8 cellular contexts compared by ENCODE assay signal in genomic region chr1:59570524-59570923, GRCh38.
DNase-seq lines count a peak whose midpoint lies in the region; ATAC-seq and TF ChIP-seq lines count a peak whose summit lies in the region.

No MANE protein-coding gene starts in this region.

- H3K27me3 Mint-ChIP-seq in activated naive CD8-positive, alpha-beta T cell treated with anti-CD3 and anti-CD28 coated beads, Interleukin-2, amount 50 U/mL, for 24 hours, result peaks cover 2% of the 10 kb centered on the region
- peaks cover 17% of the 10 kb centered on the region for H3K27me3 Mint-ChIP-seq in stimulated activated naive CD8-positive, alpha-beta T cell treated with anti-CD3 and anti-CD28 coated beads, Interleukin-15, amount 100 ng/mL, for 72 hours
- no peaks in the 10 kb centered on the region for H3K27me3 Mint-ChIP-seq in progenitor cell of endocrine pancreas

- no peak overlapping the region for H3K18ac ChIP-seq in neuronal stem cell (ENCODE audit: low read length)

- peaks cover 3 to 4% of the 10 kb centered on the region in 2 donors for H3K9me3 ChIP-seq in neuronal stem cell (replicated peaks in 1 of 2; ENCODE audit: control insufficient read depth in 2 of 2, insufficient read depth in 1 of 2, low read depth in 1 of 2, low read length in 2 of 2)

- H3K27ac ChIP-seq in neuronal stem cell (replicated peaks; ENCODE audit: low read length), result no peak overlapping the region

- H2AK5ac ChIP-seq in neuronal stem cell (ENCODE audit: low read depth, low read length), result no peak overlapping the region

- peak overlapping the region; percentile 10 for H3K4me3 Mint-ChIP-seq in activated naive CD8-positive, alpha-beta T cell treated with anti-CD3 and anti-CD28 coated beads, Interleukin-2, amount 50 U/mL, for 24 hours
- H3K4me3 Mint-ChIP-seq in stimulated activated naive CD8-positive, alpha-beta T cell treated with anti-CD3 and anti-CD28 coated beads, Interleukin-15, amount 100 ng/mL, for 72 hours, result no peak overlapping the region
- H3K4me3 Mint-ChIP-seq in progenitor cell of endocrine pancreas (ENCODE audit: low read depth), result no peak overlapping the region

- no peak overlapping the region for H3K23ac ChIP-seq in neuronal stem cell (ENCODE audit: low read depth, low read length, poor library complexity)

- DNase-seq in NCI-H510A (lab: John Stamatoyannopoulos, UW), result peak; percentile 9
- peak; percentile 8 for DNase-seq in activated naive CD8-positive, alpha-beta T cell treated with anti-CD3 and anti-CD28 coated beads, Interleukin-2, amount 50 U/mL, for 24 hours
- DNase-seq in stimulated activated naive CD8-positive, alpha-beta T cell treated with anti-CD3 and anti-CD28 coated beads, Interleukin-15, amount 100 ng/mL, for 72 hours, result peak; percentile 11 to 33
- no peak for DNase-seq in neuronal stem cell (ENCODE audit: low spot score)
- no peak for DNase-seq in progenitor cell of endocrine pancreas (ENCODE audit: low spot score, unreplicated experiment)
- no peak for DNase-seq in NCI-H524 (lab: John Stamatoyannopoulos, UW)

- no peak overlapping the region for H3K27ac Mint-ChIP-seq in activated naive CD8-positive, alpha-beta T cell treated with anti-CD3 and anti-CD28 coated beads, Interleukin-2, amount 50 U/mL, for 24 hours
- peak overlapping the region in 1 of 2 donors; percentile 23 for H3K27ac Mint-ChIP-seq in stimulated activated naive CD8-positive, alpha-beta T cell treated with anti-CD3 and anti-CD28 coated beads, Interleukin-15, amount 100 ng/mL, for 72 hours
- H3K27ac Mint-ChIP-seq in progenitor cell of endocrine pancreas, result no peak overlapping the region

- no peak overlapping the region for H4K8ac ChIP-seq in neuronal stem cell (ENCODE audit: low read depth, low read length)

- no peak overlapping the region for H2BK5ac ChIP-seq in neuronal stem cell (ENCODE audit: low read length)

- H4K91ac ChIP-seq in neuronal stem cell (ENCODE audit: low read depth, low read length, poor library complexity), result no peak overlapping the region

- no peaks in the 10 kb centered on the region for H3K27me3 ChIP-seq in neuronal stem cell (ENCODE audit: control insufficient read depth in 3 of 3, insufficient read depth in 3 of 3, low read depth in 1 of 3, low read length in 3 of 3)

- no peak for TF ChIP-seq CTCF in progenitor cell of endocrine pancreas (IDR thresholded peaks at IDR 0.05; ENCODE audit: unreplicated experiment)

- peaks cover 18% of the 10 kb centered on the region for H3K4me1 Mint-ChIP-seq in activated naive CD8-positive, alpha-beta T cell treated with anti-CD3 and anti-CD28 coated beads, Interleukin-2, amount 50 U/mL, for 24 hours
- H3K4me1 Mint-ChIP-seq in stimulated activated naive CD8-positive, alpha-beta T cell treated with anti-CD3 and anti-CD28 coated beads, Interleukin-15, amount 100 ng/mL, for 72 hours, result peaks cover 32% of the 10 kb centered on the region
- H3K4me1 Mint-ChIP-seq in progenitor cell of endocrine pancreas (ENCODE audit: low read depth), result no peaks in the 10 kb centered on the region

- H3K79me1 ChIP-seq in neuronal stem cell (ENCODE audit: low read depth, low read length), result no peaks in the 10 kb centered on the region

- no peak overlapping the region for H3K4me2 ChIP-seq in neuronal stem cell (ENCODE audit: insufficient read depth, low read length, poor library complexity, severe bottlenecking)

- no peak overlapping the region for H3K14ac ChIP-seq in neuronal stem cell (ENCODE audit: low read length)

- no peak overlapping the region for H3K9ac ChIP-seq in neuronal stem cell (ENCODE audit: low read depth, low read length, poor library complexity)

- no CpG with 5 or more reads among the region's 3 CpGs for WGBS in neuronal stem cell (ENCODE audit: extremely low coverage in 2 of 2, insufficient read length in 2 of 2, insufficient replicate concordance in 1 of 2), 2 donors

- H3K4ac ChIP-seq in neuronal stem cell (ENCODE audit: low read length), result no peak overlapping the region

- H3K9me3 Mint-ChIP-seq in activated naive CD8-positive, alpha-beta T cell treated with anti-CD3 and anti-CD28 coated beads, Interleukin-2, amount 50 U/mL, for 24 hours, result peaks cover 6% of the 10 kb centered on the region
- peaks cover 6 to 11% of the 10 kb centered on the region in 2 donors for H3K9me3 Mint-ChIP-seq in stimulated activated naive CD8-positive, alpha-beta T cell treated with anti-CD3 and anti-CD28 coated beads, Interleukin-15, amount 100 ng/mL, for 72 hours
- H3K9me3 Mint-ChIP-seq in progenitor cell of endocrine pancreas (ENCODE audit: low read depth), result peaks cover 7% of the 10 kb centered on the region

- H2BK12ac ChIP-seq in neuronal stem cell (ENCODE audit: low read length), result no peak overlapping the region

- peaks cover 0 to 3% of the 10 kb centered on the region in 2 donors for H3K4me1 ChIP-seq in neuronal stem cell (ENCODE audit: control insufficient read depth in 2 of 2, insufficient read depth in 1 of 2, low read depth in 1 of 2, low read length in 2 of 2)

- no peak overlapping the region for H3K4me3 ChIP-seq in neuronal stem cell (ENCODE audit: low read length in 2 of 2)

- no peak overlapping the region for H2AFZ ChIP-seq in neuronal stem cell (ENCODE audit: low read length)

- H2BK120ac ChIP-seq in neuronal stem cell (ENCODE audit: low read depth, low read length), result no peak overlapping the region

- H3K36me3 ChIP-seq in neuronal stem cell (replicated peaks in 1 of 2; ENCODE audit: control insufficient read depth in 2 of 2, insufficient read depth in 2 of 2, low read length in 2 of 2), result no peaks in the 10 kb centered on the region

- ATAC-seq in GM18508 (IDR thresholded peaks at IDR 0.05; ENCODE audit: insufficient read depth, unreplicated experiment), result peak; percentile 56
- peak; percentile 63 for ATAC-seq in HG02623 (IDR thresholded peaks at IDR 0.05; ENCODE audit: unreplicated experiment)
- ATAC-seq in activated naive CD8-positive, alpha-beta T cell treated with anti-CD3 and anti-CD28 coated beads, Interleukin-2, amount 50 U/mL, for 24 hours, result peak; percentile 68
- peak; percentile 88 for ATAC-seq in stimulated activated naive CD8-positive, alpha-beta T cell treated with anti-CD3 and anti-CD28 coated beads, Interleukin-15, amount 100 ng/mL, for 72 hours

- H2BK15ac ChIP-seq in neuronal stem cell (ENCODE audit: low read length), result no peak overlapping the region

- H3K36me3 Mint-ChIP-seq in activated naive CD8-positive, alpha-beta T cell treated with anti-CD3 and anti-CD28 coated beads, Interleukin-2, amount 50 U/mL, for 24 hours (ENCODE audit: low read depth), result peaks cover 7% of the 10 kb centered on the region
- H3K36me3 Mint-ChIP-seq in progenitor cell of endocrine pancreas (ENCODE audit: insufficient read depth), result peaks cover 5% of the 10 kb centered on the region

Comparison
In these comparisons a context has a peak if more than half of its experiments do, and no peak if none do; other contexts are left out.
1. DNase-seq: peak in NCI-H510A (single experiment), activated naive CD8-positive, alpha-beta T cell treated with anti-CD3 and anti-CD28 coated beads, Interleukin-2, amount 50 U/mL, for 24 hours (single experiment) and stimulated activated naive CD8-positive, alpha-beta T cell treated with anti-CD3 and anti-CD28 coated beads, Interleukin-15, amount 100 ng/mL, for 72 hours (2 of 2); none in neuronal stem cell (single experiment), progenitor cell of endocrine pancreas (single experiment) and NCI-H524 (0 of 2).
2. Peak in every context shown above with its lines, with median percentiles within 50 percentile points of each other: ATAC-seq.